In genomic region chr2:217340176-217340575, GRCh38 we compare ENCODE assay signal across 17 cellular contexts.
DNase-seq lines count a peak whose midpoint lies in the region; ATAC-seq, FAIRE-seq and TF ChIP-seq lines count a peak whose summit lies in the region.
"Had no signal": no experiment of that assay in that cellular context is flagged by ENCODE, and none has a peak within 500 bp of the region (broad histone marks: within the 10 kb centered on the region; RNA-seq: fewer than 3 reads in every experiment).

No MANE protein-coding gene starts in this region.

- BruUV-seq in HepG2 (replicated peaks; lab: Mats Ljungman, UMichigan): no TSS peak

- H4K20me1 ChIP-seq in HepG2 (ENCODE audit: insufficient read depth, low read length): no peaks in the 10 kb centered on the region

- H3K9me3 ChIP-seq in HepG2 (ENCODE audit: low read length) (no peaks in the 10 kb centered on the region), right lobe of liver (no peaks in the 10 kb centered on the region), lower lobe of right lung (no peaks in the 10 kb centered on the region), sigmoid colon (no peaks in the 10 kb centered on the region), upper lobe of right lung (no peaks in the 10 kb centered on the region)

- H2AFZ ChIP-seq in HepG2 (ENCODE audit: low read length): no peak overlapping the region
- H2AFZ ChIP-seq: GM23338 had no signal

- FAIRE-seq in HepG2 (lab: Jason Lieb, UNC): no peak
- FAIRE-seq: GM12878 had no signal

- H3K4me1 ChIP-seq in HepG2 (ENCODE audit: insufficient read depth, low read length) (peaks cover 43% of the 10 kb centered on the region), right lobe of liver (no peaks in the 10 kb centered on the region), lower lobe of right lung (no peaks in the 10 kb centered on the region), sigmoid colon (peaks cover 0 to 22% (median 11%) of the 10 kb centered on the region in 4 donors), upper lobe of right lung (no peaks in the 10 kb centered on the region)

- H3K9ac ChIP-seq in HepG2 (ENCODE audit: insufficient read depth, low read depth, low read length): no peak overlapping the region

- H3K27ac ChIP-seq in HepG2 (ENCODE audit: extremely low read length, insufficient read depth, low read length) (no peak overlapping the region), right lobe of liver (no peak overlapping the region), lower lobe of right lung (no peak overlapping the region), sigmoid colon (peak overlapping the region in 3 of 4 donors; percentile 6 to 67 (median 65)), upper lobe of right lung (no peak overlapping the region)

- CTCF ChIA-PET in HepG2 (lab: Yijun Ruan, JAX; ENCODE audit: low intra/inter-chr PET ratio, low total read pairs): no interaction called here

- TF ChIP-seq CTCF in HepG2 (CRISPR knock-in tag; IDR thresholded peaks at IDR 0.05): no peak
- TF ChIP-seq CTCF in right lobe of liver (IDR thresholded peaks at IDR 0.05): no peak
- no peak for TF ChIP-seq CTCF in lower lobe of right lung (IDR thresholded peaks at IDR 0.05)
- TF ChIP-seq CTCF in sigmoid colon (IDR thresholded peaks at IDR 0.05): no peak
- no peak for TF ChIP-seq CTCF in upper lobe of right lung (IDR thresholded peaks at IDR 0.05)

- H3K4me3 ChIP-seq in HepG2 (replicated peaks in 1 of 3; ENCODE audit: insufficient read depth in 1 of 3, low read depth in 2 of 3, low read length in 3 of 3) (no peak overlapping the region), right lobe of liver (no peak overlapping the region), lower lobe of right lung (no peak overlapping the region), sigmoid colon (no peak overlapping the region), upper lobe of right lung (no peak overlapping the region)
- H3K4me3 ChIP-seq: GM12878, GM23338 had no signal

- POLR2A ChIA-PET in HepG2 (lab: Yijun Ruan, JAX): no interaction called here

- TF ChIP-seq EP300 in HepG2 (IDR thresholded peaks at IDR 0.05; ENCODE audit: low read depth in 2 of 2, low read length in 2 of 2) (no peak), HepG2 (CRISPR knock-in tag; IDR thresholded peaks at IDR 0.05; ENCODE audit: borderline replicate concordance) (no peak), sigmoid colon (IDR thresholded peaks at IDR 0.05) (no peak)

- no peaks in the 10 kb centered on the region for H3K79me2 ChIP-seq in HepG2 (ENCODE audit: insufficient read depth, low read length)

- no peak for DNase-seq in HepG2 (ENCODE audit: low spot score)
- no peak for DNase-seq in right lobe of liver
- no peak for DNase-seq in lower lobe of right lung
- DNase-seq in sigmoid colon: no peak
- no peak for DNase-seq in upper lobe of right lung
- DNase-seq: 8988T; ACHN; C1 segment of cervical spinal cord; Calu3; CD4-positive, alpha-beta T cell; DMS 273 treated with DMSO at 0.1 percent for 48 hours; H7 had no signal

- H3K36me3 ChIP-seq in HepG2 (replicated peaks in 1 of 2; ENCODE audit: control insufficient read depth in 1 of 2, insufficient read depth in 2 of 2, low read length in 2 of 2): no peaks in the 10 kb centered on the region
- no peaks in the 10 kb centered on the region for H3K36me3 ChIP-seq in right lobe of liver
- no peaks in the 10 kb centered on the region for H3K36me3 ChIP-seq in lower lobe of right lung
- H3K36me3 ChIP-seq in sigmoid colon: no peaks in the 10 kb centered on the region
- H3K36me3 ChIP-seq in upper lobe of right lung: no peaks in the 10 kb centered on the region

- TF ChIP-seq POLR2A in HepG2 (IDR thresholded peaks at IDR 0.05; ENCODE audit: insufficient read depth in 1 of 2, low read depth in 2 of 2, low read length in 2 of 2): no peak
- no peak for TF ChIP-seq POLR2A in right lobe of liver (IDR thresholded peaks at IDR 0.05)
- no peak for TF ChIP-seq POLR2A in sigmoid colon (IDR thresholded peaks at IDR 0.05)

- intact Hi-C loops in HepG2 (cut with micrococcal nuclease; ENCODE audit: unreplicated experiment): no loop called here
- intact Hi-C loops in right lobe of liver (cut with DNase I): no loop called here
- intact Hi-C loops in lower lobe of right lung (cut with DNase I): no loop called here
- intact Hi-C loops in sigmoid colon (cut with DNase I): no loop called here
- intact Hi-C loops in upper lobe of right lung (cut with DNase I): no loop called here

- TF ChIP-seq RAD21 in HepG2 (CRISPR knock-in tag; IDR thresholded peaks at IDR 0.05): no peak

- ATAC-seq in HepG2 (peak; percentile 26; the same call in 1 of the 3 replicates), right lobe of liver (no peak), lower lobe of right lung (peak; percentile 42 to 57), upper lobe of right lung (peak; percentile 44), HG03196 (IDR thresholded peaks at IDR 0.05; ENCODE audit: unreplicated experiment) (no peak), GM18498 (IDR thresholded peaks at IDR 0.05; ENCODE audit: unreplicated experiment) (no peak), HG03432 (IDR thresholded peaks at IDR 0.05; ENCODE audit: unreplicated experiment) (no peak)
- ATAC-seq: GM12878, GM23338 had no signal

- H3K27me3 ChIP-seq in HepG2 (ENCODE audit: control insufficient read depth in 1 of 2, insufficient read depth in 2 of 2, low read length in 2 of 2) (no peaks in the 10 kb centered on the region), right lobe of liver (no peaks in the 10 kb centered on the region), lower lobe of right lung (ENCODE audit: low read depth) (no peaks in the 10 kb centered on the region), sigmoid colon (no peaks in the 10 kb centered on the region), upper lobe of right lung (no peaks in the 10 kb centered on the region)

- in situ Hi-C loops in HepG2 (cut with HindIII; ENCODE audit: extremely low pct_ligation_motif_present, low pct_unique_long_range_greater_than_20kb): loop anchor here (25.0 kb wide), 1 partner anchor 828 kb away; no protein-coding TSS in a partner anchor

- H3K4me2 ChIP-seq in HepG2 (ENCODE audit: low read depth, low read length): no peak overlapping the region
- H3K4me2 ChIP-seq: GM23338 had no signal

TF ChIP-seq in HepG2, 621 proteins besides CTCF, POLR2A, EP300 and RAD21:
- TF ChIP-seq ZNF761 (CRISPR knock-in tag; conservative IDR thresholded peaks at IDR 0.05) (no peak), ASH2L (IDR thresholded peaks at IDR 0.05; ENCODE audit: insufficient read length, low read depth, low read length) (peak; percentile 4)

Comparison
In these comparisons a context has a peak if more than half of its experiments do, and no peak if none do; other contexts are left out.
1. ATAC-seq: peak in HepG2 (single experiment), lower lobe of right lung (2 of 2) and upper lobe of right lung (single experiment); none in right lobe of liver (0 of 4), HG03196 (single experiment), GM18498 (single experiment) and HG03432 (single experiment).
2. H3K27ac ChIP-seq: peak in sigmoid colon (3 of 4); none in HepG2 (single experiment), right lobe of liver (0 of 3), lower lobe of right lung (single experiment) and upper lobe of right lung (single experiment).